In genomic region chr15:80152896-80153876, GRCh38 we compare ENCODE assay signal across 8 cellular contexts. TPM values are rescaled to one million over a fixed set of nuclear protein-coding genes. Genes with fewer than 3 reads are reported as not detected.
A peak's percentile ranks its signal among the peaks of the same experiment; 100 is the strongest.
DNase-seq lines count a peak whose midpoint lies in the region; ATAC-seq and FAIRE-seq lines count a peak whose summit lies in the region.

FAH (plus strand) TSS chr15:80152999; CDS start chr15:80153055, 56 bp downstream.

- H3K4me1 Mint-ChIP-seq in immature natural killer cell, result peaks cover 26 to 28% of the 10 kb centered on the region in 2 donors

- no peaks in the 10 kb centered on the region for H3K27me3 ChIP-seq in small intestine (ENCODE audit: control insufficient read depth in 2 of 2, insufficient read depth in 2 of 2, low read length in 2 of 2)

- peak within 1 kb of the TSS; percentile 45 to 62 for H3K4me3 ChIP-seq in small intestine (ENCODE audit: low read depth in 1 of 2, low read length in 2 of 2)

- no peaks in the 10 kb centered on the region for H3K36me3 Mint-ChIP-seq in immature natural killer cell

- no peaks in the 10 kb centered on the region for H3K36me3 ChIP-seq in small intestine (ENCODE audit: control insufficient read depth in 2 of 2, insufficient read depth in 2 of 2, low read length in 2 of 2)

- DNase-seq in COLO668 (lab: John Stamatoyannopoulos, UW; ENCODE audit: unreplicated experiment), result peak; percentile 65
- DNase-seq in HK-2 (ENCODE audit: unreplicated experiment), result peak; percentile 24
- peak in 3 of 5 donors; percentile 15 to 68 (median 19) for DNase-seq in T-helper 1 cell
- peak; percentile 20 for DNase-seq in brain pericyte (ENCODE audit: low read depth, low spot score)
- peak; percentile 56 to 61 (median 61) for DNase-seq in immature natural killer cell
- DNase-seq in small intestine, result peak; percentile 54
- DNase-seq in glomerular visceral epithelial cell (ENCODE audit: extremely low spot score), result no peak

- H3K9me3 ChIP-seq in small intestine (ENCODE audit: control insufficient read depth, low read depth), result no peaks in the 10 kb centered on the region

- peak within 1 kb of the TSS; percentile 25 to 56 for H3K27ac ChIP-seq in small intestine (ENCODE audit: low read depth in 1 of 2, low read length in 1 of 2)

- ATAC-seq in GM19455 (IDR thresholded peaks at IDR 0.05; ENCODE audit: unreplicated experiment), result peak; percentile 56

- no peaks in the 10 kb centered on the region for H3K9me3 Mint-ChIP-seq in immature natural killer cell

- H3K27me3 Mint-ChIP-seq in immature natural killer cell (ENCODE audit: low read depth in 3 of 3), result peaks cover 2 to 6% (median 4%) of the 10 kb centered on the region in 3 donors

- H3K4me1 ChIP-seq in small intestine (ENCODE audit: control insufficient read depth in 2 of 2, insufficient read depth in 1 of 2, low read depth in 1 of 2, low read length in 1 of 2), result peaks cover 7% of the 10 kb centered on the region in 2 donors

- H3K4me3 Mint-ChIP-seq in immature natural killer cell, result peak within 1 kb of the TSS; percentile 90 to 97 (median 90)

- FAIRE-seq in small intestine (lab: Jason Lieb, UNC), result no peak

- H3K27ac Mint-ChIP-seq in immature natural killer cell, result peak within 1 kb of the TSS; percentile 61 to 92 (median 88)

- WGBS in small intestine, 3 donors, result 0 to 1% (median 1%) methylated on average over 38 to 45 of the region's 45 CpGs

RNA-seq across cellular contexts. Expression of gene FAH, which starts in this region (rescaled TPM):
- polyA plus RNA-seq in immature natural killer cell (10 to 100 TPM in 1 of 3 donors, 1 to 10 TPM in 2; 3.9 to 13.0 (median 8.2) TPM), small intestine (10 to 100 TPM; 26.3 to 54.9 (median 42.5) TPM)
